8 cellular contexts compared by ENCODE assay signal in the genomic region with DNA sequence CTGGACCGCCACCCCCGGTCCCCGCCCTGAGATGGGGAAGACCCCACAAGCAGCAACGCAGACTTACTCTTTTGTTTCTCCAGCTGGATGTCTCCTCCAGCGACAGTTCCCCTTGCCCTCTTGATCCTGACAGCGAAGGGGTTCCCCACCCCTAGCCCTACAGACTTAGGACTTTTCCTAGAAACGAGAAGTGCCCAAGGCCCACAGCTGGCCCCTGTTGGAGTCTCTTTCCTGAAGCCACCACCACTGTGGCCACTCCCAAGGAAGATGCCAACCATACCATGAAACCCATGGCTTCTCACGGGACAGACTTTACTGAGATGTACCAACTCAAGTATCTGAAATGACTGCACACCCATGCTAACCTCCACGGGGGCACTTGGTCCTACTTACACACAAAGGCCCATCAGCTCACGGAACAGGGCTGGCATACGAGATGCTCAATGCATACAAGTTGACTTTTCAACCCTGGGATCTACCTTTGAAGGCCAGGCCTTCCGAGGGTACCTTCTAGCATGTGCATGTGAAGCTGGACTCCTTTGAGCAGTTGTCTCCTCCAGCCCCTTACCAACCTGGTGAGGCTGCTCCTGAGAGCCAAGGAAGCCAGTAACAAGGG. TPM values are rescaled to one million over a fixed set of nuclear protein-coding genes. Genes with fewer than 3 reads are reported as not detected.
DNase-seq lines count a peak whose midpoint lies in the region; ATAC-seq and TF ChIP-seq lines count a peak whose summit lies in the region.

No MANE protein-coding gene starts in this region.

- peak in 1 of 2 experiments; percentile 30 for DNase-seq in SJCRH30
- no peak for DNase-seq in epithelial cell of esophagus (ENCODE audit: low read depth)
- peak in 1 of 2 donors; percentile 41 for DNase-seq in trophoblast cell
- no peak for DNase-seq in DMS 273 treated with DMSO at 0.1 percent for 48 hours (lab: John Stamatoyannopoulos, UW)
- no peak for DNase-seq in middle frontal gyrus (ENCODE audit: extremely low spot score, low spot score)
- DNase-seq in LoVo (ENCODE audit: low spot score), result no peak
- DNase-seq in activated CD4-positive, CD25-positive, alpha-beta regulatory T cell treated with anti-CD3 and anti-CD28 coated beads, Interleukin-2, amount 50 U/mL, for 72 hours, result no peak

- peak overlapping the region; percentile 49 for H3K4ac ChIP-seq in trophoblast cell (ENCODE audit: low read depth, low read length)

- peaks cover 6% of the 10 kb centered on the region for H3K79me2 ChIP-seq in trophoblast cell (ENCODE audit: control insufficient read depth, insufficient read depth, low read length, poor library complexity)

- H2AFZ ChIP-seq in trophoblast cell (ENCODE audit: insufficient read depth, low read length, poor library complexity), result no peak overlapping the region

- H3K4me1 ChIP-seq in SJCRH30, result peaks cover 3% of the 10 kb centered on the region; the same call in 1 of the 2 replicates
- H3K4me1 ChIP-seq in trophoblast cell (ENCODE audit: control insufficient read depth in 1 of 2, insufficient read depth in 2 of 2, low read length in 2 of 2), result peaks cover 11 to 23% of the 10 kb centered on the region in 2 experiments

- H3K4me2 ChIP-seq in trophoblast cell (ENCODE audit: low read length), result peak overlapping the region; percentile 48

- no peak for TF ChIP-seq CTCF in epithelial cell of esophagus (IDR thresholded peaks at IDR 0.05; ENCODE audit: insufficient read depth, low read depth, low read length, missing control alignments)

- peak overlapping the region; percentile 86 for H4K8ac ChIP-seq in trophoblast cell (ENCODE audit: low read depth, low read length)

- H3K9ac ChIP-seq in trophoblast cell (ENCODE audit: low read length), result no peak overlapping the region

- no CpG with 5 or more reads among the region's 12 CpGs for WGBS in trophoblast cell (ENCODE audit: extremely low coverage, insufficient coverage, insufficient read length)

- peak; percentile 3 for ATAC-seq in GM18867 (IDR thresholded peaks at IDR 0.05; ENCODE audit: unreplicated experiment)

- H4K12ac ChIP-seq in trophoblast cell (ENCODE audit: low read depth, low read length), result peak overlapping the region; percentile 83

- no peaks in the 10 kb centered on the region for H3K36me3 ChIP-seq in SJCRH30
- H3K36me3 ChIP-seq in trophoblast cell (ENCODE audit: control insufficient read depth in 1 of 2, insufficient read depth in 2 of 2, low read length in 2 of 2), result peaks cover 22 to 24% of the 10 kb centered on the region in 2 experiments

- peak overlapping the region; percentile 87 for H3K4me3 ChIP-seq in SJCRH30
- H3K4me3 ChIP-seq in epithelial cell of esophagus (ENCODE audit: low read length), result peak overlapping the region; percentile 46
- H3K4me3 ChIP-seq in trophoblast cell (ENCODE audit: low read depth, low read length), result peak overlapping the region; percentile 74

- no peak overlapping the region for H2BK5ac ChIP-seq in trophoblast cell (ENCODE audit: low read depth, low read length, poor library complexity)

- H2BK12ac ChIP-seq in trophoblast cell (ENCODE audit: low read length), result no peak overlapping the region

- H3K14ac ChIP-seq in trophoblast cell (ENCODE audit: low read length), result no peak overlapping the region

- H3K18ac ChIP-seq in trophoblast cell (ENCODE audit: low read length), result no peak overlapping the region

- no peak overlapping the region for H2AK5ac ChIP-seq in trophoblast cell (ENCODE audit: low read length)

- H3K27me3 ChIP-seq in SJCRH30 (no peaks in the 10 kb centered on the region), trophoblast cell (ENCODE audit: insufficient read depth, low read length) (no peaks in the 10 kb centered on the region)

- H3K79me1 ChIP-seq in trophoblast cell (ENCODE audit: low read length), result peaks cover 8% of the 10 kb centered on the region

- no peak overlapping the region for H2BK120ac ChIP-seq in trophoblast cell (ENCODE audit: insufficient read depth, low read length, poor library complexity)

- no peak overlapping the region for H3K23ac ChIP-seq in trophoblast cell (ENCODE audit: low read length)

- H3K27ac ChIP-seq in SJCRH30, result peak overlapping the region; percentile 82
- peak overlapping the region; percentile 73 for H3K27ac ChIP-seq in trophoblast cell (ENCODE audit: low read depth, low read length)

- H3K9me3 ChIP-seq in SJCRH30 (replicated peaks) (no peaks in the 10 kb centered on the region), trophoblast cell (ENCODE audit: insufficient read depth, low read depth, low read length) (no peaks in the 10 kb centered on the region)

- H4K91ac ChIP-seq in trophoblast cell (ENCODE audit: low read depth, low read length), result peak overlapping the region; percentile 82

RNA-seq across cellular contexts. Expression of gene IRAK1, which starts 0.9 kb away (rescaled TPM):
- total RNA-seq in SJCRH30 (2014; rRNA removed; shearing (Covaris generic)), result 91.9 and 95.3 TPM in 2 replicates
- polyA plus RNA-seq in trophoblast cell (2013), result 31.0 and 31.6 TPM in 2 replicates

RNA-seq across cellular contexts. Expression of gene TMEM187, which starts 48.1 kb away (rescaled TPM):
- 0.97 and 1.7 TPM in 2 replicates for total RNA-seq in SJCRH30 (2014; rRNA removed; shearing (Covaris generic))
- polyA plus RNA-seq in trophoblast cell (2013), result 4.9 and 5.0 TPM in 2 replicates

RNA-seq across cellular contexts. Expression of gene HCFC1, which starts 49.0 kb away (rescaled TPM):
- total RNA-seq in SJCRH30 (2014; rRNA removed; shearing (Covaris generic)), result 55.6 and 56.9 TPM in 2 replicates
- polyA plus RNA-seq in trophoblast cell (2013), result 47.6 and 50.4 TPM in 2 replicates
